ENCODE assay signal across 8 cellular contexts in the genomic region with DNA sequence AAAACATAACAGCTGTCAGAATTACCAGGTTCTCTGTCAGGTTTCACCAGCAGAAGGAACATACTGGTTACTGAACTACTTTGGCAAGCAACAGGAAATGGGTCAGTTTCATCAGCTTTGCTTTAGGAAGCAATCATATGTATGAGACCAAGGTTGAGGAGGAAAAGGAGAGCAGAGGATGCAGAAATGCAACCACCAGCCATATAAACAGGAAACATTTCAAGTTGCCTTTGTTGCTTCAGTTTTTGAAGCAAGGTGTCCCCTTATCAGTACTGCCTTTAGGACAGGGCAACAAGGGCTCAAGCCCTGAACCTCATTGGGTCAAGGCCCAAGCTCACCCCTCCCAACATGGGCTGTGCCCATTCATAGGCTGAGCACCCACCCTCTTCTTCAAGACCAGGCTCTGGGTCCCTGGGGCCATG. TPM values are rescaled to one million over a fixed set of nuclear protein-coding genes. Genes with fewer than 3 reads are reported as not detected.
A peak's percentile ranks its signal among the peaks of the same experiment; 100 is the strongest.
DNase-seq lines count a peak whose midpoint lies in the region; ATAC-seq and TF ChIP-seq lines count a peak whose summit lies in the region.

No MANE protein-coding gene starts in this region.

- ATAC-seq in GM18502 (IDR thresholded peaks at IDR 0.05; ENCODE audit: poor library complexity, unreplicated experiment), result peak; percentile 93
- peak; percentile 88 for ATAC-seq in GM21576 (IDR thresholded peaks at IDR 0.05; ENCODE audit: unreplicated experiment)
- ATAC-seq in memory B cell (ENCODE audit: low read depth), result peak; percentile 63

- peaks cover 22% of the 10 kb centered on the region for H3K36me3 Mint-ChIP-seq in memory B cell

- H3K36me3 ChIP-seq in brain microvascular endothelial cell (replicated peaks) (peaks cover 7% of the 10 kb centered on the region), PC-9 (ENCODE audit: low read depth) (no peaks in the 10 kb centered on the region)

- H3K79me2 ChIP-seq in PC-9 (ENCODE audit: low read depth), result peaks cover 49% of the 10 kb centered on the region

- H3K4me1 Mint-ChIP-seq in memory B cell, result peaks cover 56% of the 10 kb centered on the region

- H3K4me2 ChIP-seq in PC-9, result no peak overlapping the region

- peaks cover 32% of the 10 kb centered on the region for H3K4me1 ChIP-seq in PC-9 (replicated peaks; ENCODE audit: insufficient read depth)

- H3K9me3 ChIP-seq in PC-9 (ENCODE audit: insufficient read depth, low read depth), result no peaks in the 10 kb centered on the region

- H3K4me3 ChIP-seq in brain microvascular endothelial cell (ENCODE audit: low read depth, low read length), result no peak overlapping the region
- H3K4me3 ChIP-seq in PC-9, result no peak overlapping the region

- DNase-seq in Kasumi-1 (lab: John Stamatoyannopoulos, UW), result peak; percentile 48 to 71
- no peak for DNase-seq in memory B cell (ENCODE audit: low spot score in 2 of 2)
- DNase-seq in brain microvascular endothelial cell, result no peak
- no peak for DNase-seq in effector CD4-positive, alpha-beta T cell
- DNase-seq in PC-9, result no peak
- DNase-seq in NCI-H1436 (lab: John Stamatoyannopoulos, UW), result no peak

- no peaks in the 10 kb centered on the region for H3K9me2 ChIP-seq in PC-9 (ENCODE audit: insufficient read depth)

- peak overlapping the region; percentile 18 for H3K4me3 Mint-ChIP-seq in memory B cell

- no peak overlapping the region for H2AFZ ChIP-seq in PC-9

- POLR2A ChIA-PET in PC-9 (lab: Charles Lee; ENCODE audit: unreplicated experiment), result no interaction called here

- H3K9me3 Mint-ChIP-seq in memory B cell, result no peaks in the 10 kb centered on the region

- intact Hi-C loops in PC-9 (cut with micrococcal nuclease; ENCODE audit: unreplicated experiment), result no loop called here

- TF ChIP-seq CTCF in brain microvascular endothelial cell (IDR thresholded peaks at IDR 0.05; ENCODE audit: low read depth, low read length, missing control alignments) (no peak), PC-9 (conservative IDR thresholded peaks at IDR 0.05) (no peak)

- in situ Hi-C loops in brain microvascular endothelial cell (cut with HindIII; ENCODE audit: low pct_ligation_motif_present, low sequenced_read_pairs), result no loop called here

- H4K20me1 ChIP-seq in PC-9 (ENCODE audit: insufficient read depth), result peaks cover 13% of the 10 kb centered on the region

- H3K27me3 Mint-ChIP-seq in memory B cell, result no peaks in the 10 kb centered on the region

- no peaks in the 10 kb centered on the region for H3K27me3 ChIP-seq in brain microvascular endothelial cell (replicated peaks)
- H3K27me3 ChIP-seq in PC-9 (ENCODE audit: insufficient read depth, low read depth), result no peaks in the 10 kb centered on the region

- BruUV-seq in PC-9 (replicated peaks; lab: Mats Ljungman, UMichigan), result no TSS peak

- peak overlapping the region; percentile 64 for H3K27ac Mint-ChIP-seq in memory B cell

- CTCF ChIA-PET in PC-9 (lab: Charles Lee), result no interaction called here

- H3K27ac ChIP-seq in brain microvascular endothelial cell (no peak overlapping the region), PC-9 (no peak overlapping the region)

- peaks cover 29% of the 10 kb centered on the region for H3F3A ChIP-seq in PC-9 (ENCODE audit: insufficient read depth, low read depth)

RNA-seq across cellular contexts. Expression of gene HIPK2, which starts 10.2 kb away (rescaled TPM):
- total RNA-seq in PC-9 (2021), result 23.9 and 35.2 TPM in 2 replicates

Comparison
In these comparisons a context has a peak if more than half of its experiments do, and no peak if none do; other contexts are left out.
1. DNase-seq: peak in Kasumi-1 (2 of 2); none in memory B cell (0 of 2), brain microvascular endothelial cell (single experiment), effector CD4-positive, alpha-beta T cell (single experiment), PC-9 (0 of 2) and NCI-H1436 (single experiment).
2. Peak in every context shown above with its lines, with median percentiles within 50 percentile points of each other: ATAC-seq.